Comparison of ENCODE assay signal across 20 cellular contexts in genomic region chr10:91935886-91936285, GRCh38.
"Had no signal": no experiment of that assay in that cellular context is flagged by ENCODE, and none has a peak within 500 bp of the region (broad histone marks: within the 10 kb centered on the region; RNA-seq: fewer than 3 reads in every experiment).

No MANE protein-coding gene starts in this region.

- ATAC-seq: mucosa of descending colon; naive thymus-derived CD4-positive, alpha-beta T cell had no signal

- H3K27ac ChIP-seq: brain microvascular endothelial cell, left ventricle myocardium inferior, ovary had no signal

- H3K27ac Mint-ChIP-seq: activated CD4-positive, alpha-beta T cell treated with anti-CD3 and anti-CD28 coated beads, Interleukin-2, amount 10 ng/mL, durations not matched to agents 7 days and 5 days; activated naive CD8-positive, alpha-beta T cell treated with anti-CD3 and anti-CD28 coated beads, Interleukin-2, amount 10 ng/mL, durations not matched to agents 7 days and 5 days; activated T-helper 1 cell treated with anti-CD3 and anti-CD28 coated beads, Interleukin-12 subunit alpha, Interleukin-12 subunit beta, Interleukin-2, Interleukin-4 antibody, amounts not matched to agents 30 ng/mL and 10 ng/mL and 1 ng/mL, durations not matched to agents 14 hours and 24 hours and 36 hours; memory B cell; naive thymus-derived CD4-positive, alpha-beta T cell; stimulated activated naive CD8-positive, alpha-beta T cell treated with anti-CD3 and anti-CD28 coated beads, Interleukin-15, Interleukin-2, amounts not matched to agents 100 ng/mL and 50 ng/mL, for 24 hours had no signal

- H3K27me3 Mint-ChIP-seq: activated CD4-positive, alpha-beta T cell treated with anti-CD3 and anti-CD28 coated beads, Interleukin-2, amount 10 ng/mL, durations not matched to agents 7 days and 5 days; activated naive CD8-positive, alpha-beta T cell treated with anti-CD3 and anti-CD28 coated beads, Interleukin-2, amount 10 ng/mL, durations not matched to agents 7 days and 5 days; memory B cell; naive thymus-derived CD4-positive, alpha-beta T cell; stimulated activated naive CD8-positive, alpha-beta T cell treated with anti-CD3 and anti-CD28 coated beads, Interleukin-15, Interleukin-2, amounts not matched to agents 100 ng/mL and 50 ng/mL, for 24 hours had no signal

- H3K4me3 ChIP-seq: left ventricle myocardium inferior, mucosa of descending colon, ovary, suprapubic skin had no signal

- DNase-seq: activated CD4-positive, alpha-beta T cell treated with anti-CD3 and anti-CD28 coated beads, Interleukin-2, amount 10 ng/mL, durations not matched to agents 7 days and 5 days; activated CD8-positive, alpha-beta memory T cell treated with anti-CD3 and anti-CD28 coated beads for 24 hours; activated naive CD4-positive, alpha-beta T cell; activated naive CD8-positive, alpha-beta T cell treated with anti-CD3 and anti-CD28 coated beads, Interleukin-2, amount 10 ng/mL, durations not matched to agents 7 days and 5 days; brain microvascular endothelial cell; cerebellar nuclear complex; effector CD8-positive, alpha-beta T cell; islet precursor cell; left ventricle myocardium inferior; mucosa of descending colon; naive thymus-derived CD4-positive, alpha-beta T cell; ovary; retina; stimulated activated CD4-positive, alpha-beta T cell treated with anti-CD3 and anti-CD28 coated beads, Interleukin-15, amount 100 ng/mL, for 24 hours; stimulated activated CD4-positive, alpha-beta T cell treated with anti-CD3 and anti-CD28 coated beads, Interleukin-4, amount 100 ng/mL, for 4 hours; stimulated activated CD8-positive, alpha-beta memory T cell treated with anti-CD3 and anti-CD28 coated beads, Interleukin-4, amount 100 ng/mL, for 48 hours had no signal

- H3K9me3 Mint-ChIP-seq: activated CD4-positive, alpha-beta T cell treated with anti-CD3 and anti-CD28 coated beads, Interleukin-2, amount 10 ng/mL, durations not matched to agents 7 days and 5 days; activated naive CD8-positive, alpha-beta T cell treated with anti-CD3 and anti-CD28 coated beads, Interleukin-2, amount 10 ng/mL, durations not matched to agents 7 days and 5 days; activated T-helper 1 cell treated with anti-CD3 and anti-CD28 coated beads, Interleukin-12 subunit alpha, Interleukin-12 subunit beta, Interleukin-2, Interleukin-4 antibody, amounts not matched to agents 30 ng/mL and 10 ng/mL and 1 ng/mL, durations not matched to agents 14 hours and 24 hours and 36 hours; memory B cell; naive thymus-derived CD4-positive, alpha-beta T cell; stimulated activated naive CD8-positive, alpha-beta T cell treated with anti-CD3 and anti-CD28 coated beads, Interleukin-15, Interleukin-2, amounts not matched to agents 100 ng/mL and 50 ng/mL, for 24 hours had no signal

- H3K36me3 ChIP-seq: ovary had no signal

- H3K4me3 Mint-ChIP-seq: activated CD4-positive, alpha-beta T cell treated with anti-CD3 and anti-CD28 coated beads, Interleukin-2, amount 10 ng/mL, durations not matched to agents 7 days and 5 days; activated naive CD8-positive, alpha-beta T cell treated with anti-CD3 and anti-CD28 coated beads, Interleukin-2, amount 10 ng/mL, durations not matched to agents 7 days and 5 days; activated T-helper 1 cell treated with anti-CD3 and anti-CD28 coated beads, Interleukin-12 subunit alpha, Interleukin-12 subunit beta, Interleukin-2, Interleukin-4 antibody, amounts not matched to agents 30 ng/mL and 10 ng/mL and 1 ng/mL, durations not matched to agents 14 hours and 24 hours and 36 hours; memory B cell; naive thymus-derived CD4-positive, alpha-beta T cell; stimulated activated naive CD8-positive, alpha-beta T cell treated with anti-CD3 and anti-CD28 coated beads, Interleukin-15, Interleukin-2, amounts not matched to agents 100 ng/mL and 50 ng/mL, for 24 hours had no signal

- H3K9me3 ChIP-seq: left ventricle myocardium inferior, mucosa of descending colon, ovary, suprapubic skin had no signal

- H3K27me3 ChIP-seq: brain microvascular endothelial cell, ovary, suprapubic skin had no signal
